30 cellular contexts compared by ENCODE assay signal in the genomic region with DNA sequence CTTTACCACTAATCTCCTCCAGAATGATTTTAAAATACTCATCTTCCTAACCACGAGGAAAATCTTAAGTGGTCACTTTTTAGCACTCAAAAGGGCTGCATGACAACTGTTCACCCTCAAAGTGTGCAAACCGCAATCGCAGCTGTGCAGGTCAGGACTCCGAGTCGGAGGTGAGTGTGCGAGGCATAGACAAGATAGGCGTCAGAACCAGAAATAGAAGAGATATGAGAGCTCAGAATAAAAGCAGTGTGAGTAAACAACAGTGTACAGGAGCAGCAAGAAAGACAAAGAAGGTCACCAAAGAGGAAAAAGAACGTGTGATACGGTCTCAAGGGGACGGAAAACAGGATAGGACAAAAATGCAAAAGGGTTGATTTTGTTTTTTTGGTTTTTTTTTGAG. TPM values are rescaled to one million over a fixed set of nuclear protein-coding genes. Genes with fewer than 3 reads are reported as not detected.
"Had no signal": no experiment of that assay in that cellular context is flagged by ENCODE, and none has a peak within 500 bp of the region (broad histone marks: within the 10 kb centered on the region; RNA-seq: fewer than 3 reads in every experiment).

No MANE protein-coding gene starts in this region.

- H3K4me3 ChIP-seq: ascending aorta, cardiac muscle cell, PC-9, SJSA1 had no signal

- H3K27me3 ChIP-seq: ascending aorta had no signal

- H3K9me3 ChIP-seq: ascending aorta, SJSA1, SK-N-SH had no signal

- DNase-seq: activated CD4-positive, alpha-beta T cell treated with anti-CD3 and anti-CD28 coated beads, Interleukin-2, amount 10 ng/mL, durations not matched to agents 24 days and 14 days; activated CD4-positive, alpha-beta T cell treated with anti-CD3 and anti-CD28 coated beads, Interleukin-2, amount 50 U/mL, for 4 hours; activated CD8-positive, alpha-beta T cell treated with anti-CD3 and anti-CD28 coated beads for 36 hours; activated gamma-delta T cell; activated naive CD4-positive, alpha-beta T cell treated with Interleukin-2 at 50 U/mL for 16 hours; activated naive CD8-positive, alpha-beta T cell treated with anti-CD3 and anti-CD28 coated beads, Interleukin-2, amount 10 ng/mL, durations not matched to agents 7 days and 5 days; activated T-cell treated with anti-CD3 and anti-CD28 coated beads, Interleukin-2, amount 50 U/mL, for 24 hours; amygdala; Karpas-422; KBM-7; NCI-H1105; NCI-H1417 treated with DMSO at 0.1 percent for 48 hours; NCI-H187 treated with DMSO at 0.1 percent for 48 hours; NCI-H2081; NCI-H226; NCI-H446 treated with DMSO at 0.1 percent for 48 hours; NCI-H524 treated with DMSO at 0.1 percent for 48 hours; NCI-H748 treated with DMSO at 0.1 percent for 48 hours; NK-92 treated with Interleukin-12 subunit alpha and Interleukin-12 subunit beta, amount 100 ng/mL, for 24 hours; PC-9; SHP77; SK-N-SH had no signal

- H3K36me3 ChIP-seq: ascending aorta, cardiac muscle cell, SJSA1 had no signal

- H2AFZ ChIP-seq: PC-9 had no signal

- H3K9ac ChIP-seq: SK-N-SH had no signal

- H3K27ac ChIP-seq: ascending aorta, cardiac muscle cell, PC-9, RWPE1, SJSA1 had no signal

- ATAC-seq: activated CD8-positive, alpha-beta T cell treated with anti-CD3 and anti-CD28 coated beads for 36 hours had no signal

- H3K4me1 ChIP-seq: ascending aorta, SJSA1 had no signal

- H3K4me2 ChIP-seq: PC-9, SK-N-SH had no signal

RNA-seq across cellular contexts. Expression of gene ENO4, which starts 17.5 kb away (rescaled TPM):
- total RNA-seq: activated CD4-positive, alpha-beta T cell treated with anti-CD3 and anti-CD28 coated beads, Interleukin-2, amount 10 ng/mL, durations not matched to agents 24 days and 14 days; activated CD8-positive, alpha-beta memory T cell treated with anti-CD3 and anti-CD28 coated beads for 36 hours; activated CD8-positive, alpha-beta T cell treated with anti-CD3 and anti-CD28 coated beads for 36 hours; activated naive CD8-positive, alpha-beta T cell treated with anti-CD3 and anti-CD28 coated beads, Interleukin-2, amount 10 ng/mL, durations not matched to agents 7 days and 5 days; activated T-helper 2 cell treated with anti-CD3 and anti-CD28 coated beads, Interferon-gamma antibody, Interleukin-2, Interleukin-4, amounts not matched to agents 10 μg/mL and 5 μg/mL and 100 μg/mL, durations not matched to agents 14 hours and 24 hours and 36 hours; ascending aorta; MCF 10A; OCI-LY7; SJSA1 had no signal
